1 cellular context compared by ENCODE assay signal in the genomic region with DNA sequence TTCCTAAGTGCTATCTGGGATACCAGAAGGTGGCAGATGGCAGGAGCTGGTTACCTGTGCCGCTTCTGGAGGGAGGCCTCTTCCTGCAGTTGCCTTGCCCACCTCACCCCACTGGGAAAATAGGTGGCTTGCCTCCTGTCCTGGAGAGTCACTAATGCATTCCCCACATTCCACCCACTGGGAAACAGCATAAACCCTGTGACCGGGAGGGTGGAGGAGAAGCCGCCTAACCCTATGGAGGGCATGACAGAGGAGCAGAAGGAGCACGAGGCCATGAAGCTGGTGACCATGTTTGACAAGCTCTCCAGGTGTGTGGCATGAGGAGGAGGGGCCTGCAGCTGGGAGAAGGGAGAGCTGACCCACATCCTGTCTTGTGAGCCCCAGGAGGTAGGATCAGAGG.
TF ChIP-seq lines count a peak whose summit lies in the region.

No MANE protein-coding gene starts in this region.

TF ChIP-seq in H1, 55 proteins besides CTCF, POLR2A, EP300 and RAD21:
- TF ChIP-seq TAF1 (IDR thresholded peaks at IDR 0.05; ENCODE audit: low read depth, low read length) (no peak), RXRA (IDR thresholded peaks at IDR 0.05; ENCODE audit: insufficient read depth, low read depth, low read length) (no peak), FOSL1 (IDR thresholded peaks at IDR 0.05; ENCODE audit: insufficient read depth, low read depth, low read length) (no peak), SAP30 (IDR thresholded peaks at IDR 0.05; ENCODE audit: insufficient read depth, insufficient replicate concordance, low read length) (no peak), NANOG (IDR thresholded peaks at IDR 0.05; ENCODE audit: insufficient read depth, low read depth, low read length, poor library complexity, severe bottlenecking) (no peak)
- TF ChIP-seq, protein P1, sequence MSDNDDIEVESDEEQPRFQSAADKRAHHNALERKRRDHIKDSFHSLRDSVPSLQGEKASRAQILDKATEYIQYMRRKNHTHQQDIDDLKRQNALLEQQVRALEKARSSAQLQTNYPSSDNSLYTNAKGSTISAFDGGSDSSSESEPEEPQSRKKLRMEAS (IDR thresholded peaks at IDR 0.05): no peak
- TF ChIP-seq, protein P2, sequence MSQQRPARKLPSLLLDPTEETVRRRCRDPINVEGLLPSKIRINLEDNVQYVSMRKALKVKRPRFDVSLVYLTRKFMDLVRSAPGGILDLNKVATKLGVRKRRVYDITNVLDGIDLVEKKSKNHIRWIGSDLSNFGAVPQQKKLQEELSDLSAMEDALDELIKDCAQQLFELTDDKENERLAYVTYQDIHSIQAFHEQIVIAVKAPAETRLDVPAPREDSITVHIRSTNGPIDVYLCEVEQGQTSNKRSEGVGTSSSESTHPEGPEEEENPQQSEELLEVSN (IDR thresholded peaks at IDR 0.05): no peak
